22 cellular contexts compared by ENCODE assay signal in the genomic region with DNA sequence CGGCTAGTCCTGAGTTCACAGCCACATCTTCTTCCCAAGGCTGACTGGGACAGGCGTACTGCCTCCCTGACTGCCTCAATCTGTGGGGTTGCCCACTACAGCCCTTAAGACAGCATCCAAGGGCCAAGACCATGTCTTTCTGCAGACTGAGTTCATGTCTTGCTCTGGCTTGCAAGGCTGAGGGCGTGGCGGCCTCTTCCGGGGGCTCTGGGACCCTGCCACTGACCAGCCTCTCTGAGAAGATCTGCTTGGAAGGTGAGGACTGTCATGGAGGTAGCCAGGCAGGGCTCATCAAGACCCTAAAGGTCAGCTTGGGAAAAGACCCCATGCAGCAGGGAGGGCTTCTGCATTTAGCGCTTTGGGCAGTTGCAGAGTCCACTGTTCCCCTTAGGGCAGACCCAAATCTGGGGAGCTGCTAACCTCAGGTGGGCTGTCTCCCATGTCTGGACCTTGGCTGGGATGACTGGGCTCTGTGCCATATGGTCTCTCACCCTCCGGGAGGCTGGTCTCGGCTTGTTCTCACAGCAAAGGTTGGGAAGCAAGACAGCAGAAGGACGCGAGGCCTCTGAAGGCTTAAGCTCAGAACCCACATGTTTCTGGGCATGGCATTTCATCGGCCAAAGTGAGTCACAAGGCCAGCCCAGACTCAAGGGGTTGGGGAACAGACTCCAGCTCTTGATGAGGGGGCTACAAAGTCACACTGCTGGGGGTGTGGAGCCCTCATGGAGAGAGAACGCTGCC.
"Had no signal": no experiment of that assay in that cellular context is flagged by ENCODE, and none has a peak within 500 bp of the region (broad histone marks: within the 10 kb centered on the region; RNA-seq: fewer than 3 reads in every experiment).

No MANE protein-coding gene starts in this region.

- H3K9me3 Mint-ChIP-seq: dendritic cell treated with granulocyte-macrophage colony-stimulating factor and Interleukin-4, amounts not matched to agents 40 ng/mL and 50 ng/mL, for 4 days; immature natural killer cell; natural killer cell; stimulated activated naive CD8-positive, alpha-beta T cell treated with anti-CD3 and anti-CD28 coated beads, Interleukin-15, amount 100 ng/mL, for 72 hours had no signal

- H3K27ac ChIP-seq: esophagus muscularis mucosa, foreskin keratinocyte, gastroesophageal sphincter, heart right ventricle, lower lobe of right lung, psoas muscle, suprapubic skin had no signal

- H3K36me3 Mint-ChIP-seq: immature natural killer cell, natural killer cell had no signal

- DNase-seq: cerebellar nuclear complex; effector CD8-positive, alpha-beta T cell; foreskin keratinocyte; heart right ventricle; hippocampal formation; immature natural killer cell; left ventricle myocardium superior; lower lobe of right lung; natural killer cell; nucleus accumbens; psoas muscle; right cardiac atrium; stimulated activated CD4-positive, alpha-beta T cell treated with anti-CD3 and anti-CD28 coated beads, Interleukin-15, amount 100 ng/mL, for 24 hours; stimulated activated CD4-positive, alpha-beta T cell treated with anti-CD3 and anti-CD28 coated beads, Interleukin-2, amount 100 ng/mL, for 48 hours; stimulated activated naive CD4-positive, alpha-beta T cell; stimulated activated naive CD8-positive, alpha-beta T cell treated with anti-CD3 and anti-CD28 coated beads, Interleukin-15, amount 100 ng/mL, for 72 hours; trophoblast cell had no signal

- H3K4me3 Mint-ChIP-seq: dendritic cell treated with granulocyte-macrophage colony-stimulating factor and Interleukin-4, amounts not matched to agents 40 ng/mL and 50 ng/mL, for 4 days; immature natural killer cell; natural killer cell; stimulated activated naive CD8-positive, alpha-beta T cell treated with anti-CD3 and anti-CD28 coated beads, Interleukin-15, amount 100 ng/mL, for 72 hours had no signal

- H3K27ac Mint-ChIP-seq: dendritic cell treated with granulocyte-macrophage colony-stimulating factor and Interleukin-4, amounts not matched to agents 40 ng/mL and 50 ng/mL, for 4 days; immature natural killer cell; natural killer cell had no signal

- H3K4me3 ChIP-seq: esophagus muscularis mucosa, gastroesophageal sphincter, heart right ventricle, lower lobe of right lung, psoas muscle, skin epidermis, suprapubic skin had no signal

- H3K27me3 Mint-ChIP-seq: dendritic cell treated with granulocyte-macrophage colony-stimulating factor and Interleukin-4, amounts not matched to agents 40 ng/mL and 50 ng/mL, for 4 days; stimulated activated naive CD8-positive, alpha-beta T cell treated with anti-CD3 and anti-CD28 coated beads, Interleukin-15, amount 100 ng/mL, for 72 hours had no signal

- ATAC-seq: foreskin keratinocyte; gastroesophageal sphincter; heart right ventricle; left ventricle myocardium superior; lower lobe of right lung; natural killer cell; psoas muscle; right cardiac atrium; stimulated activated naive CD8-positive, alpha-beta T cell treated with anti-CD3 and anti-CD28 coated beads, Interleukin-15, amount 100 ng/mL, for 72 hours had no signal

- H3K4me1 Mint-ChIP-seq: immature natural killer cell; natural killer cell; stimulated activated naive CD8-positive, alpha-beta T cell treated with anti-CD3 and anti-CD28 coated beads, Interleukin-15, amount 100 ng/mL, for 72 hours had no signal
